Comparison of ENCODE assay signal across 23 cellular contexts in genomic region chr11:111674941-111675340, GRCh38.
DNase-seq lines count a peak whose midpoint lies in the region; ATAC-seq and TF ChIP-seq lines count a peak whose summit lies in the region.
"Had no signal": no experiment of that assay in that cellular context is flagged by ENCODE, and none has a peak within 500 bp of the region (broad histone marks: within the 10 kb centered on the region; RNA-seq: fewer than 3 reads in every experiment).

No MANE protein-coding gene starts in this region.

- no peaks in the 10 kb centered on the region for H3K9me3 ChIP-seq in PC-3 (ENCODE audit: low read length)
- H3K9me3 ChIP-seq in subcutaneous abdominal adipose tissue (ENCODE audit: control insufficient read depth in 5 of 5, low read length in 5 of 5) = no peaks in the 10 kb centered on the region
- H3K9me3 ChIP-seq: A549, MG63 had no signal

- H3K4me2 ChIP-seq in PC-3 (ENCODE audit: low read length) = no peak overlapping the region
- H3K4me2 ChIP-seq: A549; BLaER1 treated with 17β-estradiol and CSF1 and Interleukin-3, amounts not matched to agents 10 nM and 100 nM had no signal

- H2AFZ ChIP-seq in PC-3 (ENCODE audit: low read length) = no peak overlapping the region

- DNase-seq in HCEC 1CT (peak; percentile 55), PC-3 (peak; percentile 25), fibroblast of peridontal ligament (ENCODE audit: extremely low read depth) (peak; percentile 44), T-helper 9 cell (no peak), dermis blood vessel endothelial cell (no peak)
- no peak for DNase-seq in activated CD8-positive, alpha-beta memory T cell treated with anti-CD3 and anti-CD28 coated beads, Interleukin-2, amount 50 U/mL, for 4 hours
- DNase-seq: AML-193; CD4-positive, alpha-beta memory T cell; COR-L47; DMS53; MG63; NCI-H1105 treated with DMSO at 0.1 percent for 48 hours; NCI-H2029; NCI-H446 treated with DMSO at 0.1 percent for 48 hours; NCI-H526; SHP77 treated with DMSO at 0.1 percent for 48 hours had no signal

- peaks cover 11% of the 10 kb centered on the region for H3K36me3 ChIP-seq in PC-3 (ENCODE audit: low read depth, low read length)
- H3K36me3 ChIP-seq in subcutaneous abdominal adipose tissue (ENCODE audit: control insufficient read depth in 5 of 5, insufficient read depth in 5 of 5, low read length in 5 of 5) = peaks cover 29 to 58% (median 49%) of the 10 kb centered on the region in 5 donors

- intact Hi-C loops in PC-3 (cut with micrococcal nuclease) = no loop called here

- H3K27ac ChIP-seq in PC-3 (ENCODE audit: low read length) (no peak overlapping the region), subcutaneous abdominal adipose tissue (ENCODE audit: low read depth, low read length) (peak overlapping the region; percentile 84)
- H3K27ac ChIP-seq: A549; BLaER1 treated with 17β-estradiol and CSF1 and Interleukin-3, amounts not matched to agents 10 nM and 100 nM had no signal

- CTCF ChIA-PET in PC-3 (lab: Charles Lee) = no interaction called here

- no peak for TF ChIP-seq CTCF in PC-3 (conservative IDR thresholded peaks at IDR 0.05; ENCODE audit: low read depth, low read length)

- 0 out of 2 replicates have a peak, but pooled peaks cover 5% of the 10 kb centered on the region for H4K20me1 ChIP-seq in PC-3 (ENCODE audit: low read length)

- POLR2A ChIA-PET in PC-3 (lab: Charles Lee; ENCODE audit: unreplicated experiment) = no interaction called here

- peaks cover 12% of the 10 kb centered on the region for H3K4me1 ChIP-seq in PC-3 (ENCODE audit: insufficient read depth, low read length)
- peaks cover 0 to 4% (median 0%) of the 10 kb centered on the region in 5 donors for H3K4me1 ChIP-seq in subcutaneous abdominal adipose tissue (ENCODE audit: control insufficient read depth in 5 of 5, insufficient read depth in 5 of 5, low read length in 5 of 5)
- H3K4me1 ChIP-seq: BLaER1 treated with 17β-estradiol and CSF1 and Interleukin-3, amounts not matched to agents 10 nM and 100 nM had no signal

- H3K27me3 ChIP-seq in PC-3 (ENCODE audit: low read length) (no peaks in the 10 kb centered on the region), subcutaneous abdominal adipose tissue (ENCODE audit: control insufficient read depth in 5 of 5, insufficient read depth in 4 of 5, low read length in 5 of 5) (no peaks in the 10 kb centered on the region)
- H3K27me3 ChIP-seq: BLaER1 treated with 17β-estradiol and CSF1 and Interleukin-3, amounts not matched to agents 10 nM and 100 nM; MG63 had no signal

- H3K79me2 ChIP-seq in PC-3 (ENCODE audit: low read length) = no peaks in the 10 kb centered on the region

- BruUV-seq in PC-3 (replicated peaks; lab: Mats Ljungman, UMichigan) = no TSS peak

- no peak overlapping the region for H3K9ac ChIP-seq in PC-3 (ENCODE audit: low read length)
- no peak overlapping the region for H3K9ac ChIP-seq in subcutaneous abdominal adipose tissue (ENCODE audit: low read length in 5 of 5)
- H3K9ac ChIP-seq: BLaER1 treated with 17β-estradiol and CSF1 and Interleukin-3, amounts not matched to agents 10 nM and 100 nM had no signal

- H3K9me2 ChIP-seq in PC-3 (replicated peaks; ENCODE audit: low read length) = no peaks in the 10 kb centered on the region

- ATAC-seq in PC-3 (0 out of 2 replicates have a peak, but pooled peaks have one; percentile 19), GM18502 (IDR thresholded peaks at IDR 0.05; ENCODE audit: poor library complexity, unreplicated experiment) (no peak)
- ATAC-seq: A549, HCT116, HepG2, K562 had no signal

- H3F3A ChIP-seq in PC-3 (ENCODE audit: low read length, unreplicated experiment) = peaks cover 6% of the 10 kb centered on the region

- H3K4me3 ChIP-seq in PC-3 (ENCODE audit: low read length) (no peak overlapping the region), subcutaneous abdominal adipose tissue (ENCODE audit: low read depth in 1 of 5, low read length in 5 of 5) (no peak overlapping the region)
- H3K4me3 ChIP-seq: A549; BLaER1 treated with 17β-estradiol and CSF1 and Interleukin-3, amounts not matched to agents 10 nM and 100 nM; K562; MG63 had no signal

Comparison
In these comparisons a context has a peak if more than half of its experiments do, and no peak if none do; other contexts are left out.
1. DNase-seq: peak in HCEC 1CT (single experiment), PC-3 (single experiment) and fibroblast of peridontal ligament (single experiment); none in T-helper 9 cell (single experiment), activated CD8-positive, alpha-beta memory T cell treated with anti-CD3 and anti-CD28 coated beads, Interleukin-2, amount 50 U/mL, for 4 hours (single experiment) and dermis blood vessel endothelial cell (single experiment).